Comparison of ENCODE assay signal across 13 cellular contexts in the genomic region with DNA sequence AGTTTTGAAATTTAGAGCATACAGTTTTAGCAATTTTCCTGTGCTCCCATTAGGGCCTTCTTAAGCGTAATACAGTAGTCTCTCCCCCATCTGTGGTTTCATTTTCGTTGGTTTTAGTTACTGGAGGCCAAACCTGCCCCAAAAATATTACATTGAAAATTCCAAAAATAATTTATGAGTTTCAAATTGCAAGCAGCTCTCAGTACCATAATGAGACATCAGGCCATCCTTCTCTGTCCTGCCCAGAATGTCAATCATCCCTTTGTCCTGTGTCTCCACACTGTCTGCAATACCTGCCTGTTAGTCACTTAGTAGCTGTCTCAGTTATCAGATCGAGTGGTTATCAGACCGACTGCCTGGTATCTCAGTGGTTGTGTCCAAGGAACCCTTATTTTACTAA. TPM values are rescaled to one million over a fixed set of nuclear protein-coding genes. Genes with fewer than 3 reads are reported as not detected.
DNase-seq lines count a peak whose midpoint lies in the region; ATAC-seq and TF ChIP-seq lines count a peak whose summit lies in the region.
"Had no signal": no experiment of that assay in that cellular context is flagged by ENCODE, and none has a peak within 500 bp of the region (broad histone marks: within the 10 kb centered on the region; RNA-seq: fewer than 3 reads in every experiment).

No MANE protein-coding gene starts in this region.

- H3K79me2 ChIP-seq in neural progenitor cell (ENCODE audit: low read depth), result no peaks in the 10 kb centered on the region

- H3K27me3 ChIP-seq in colonic mucosa, result no peaks in the 10 kb centered on the region
- no peaks in the 10 kb centered on the region for H3K27me3 ChIP-seq in neural progenitor cell

- no peak overlapping the region for H2AFZ ChIP-seq in neural progenitor cell (replicated peaks)

- H4K20me1 ChIP-seq in neural progenitor cell (ENCODE audit: low read depth), result no peaks in the 10 kb centered on the region

- peak; percentile 90 for ATAC-seq in GM18517 (IDR thresholded peaks at IDR 0.05; ENCODE audit: unreplicated experiment)
- peak; percentile 83 for ATAC-seq in GM21367 (IDR thresholded peaks at IDR 0.05; ENCODE audit: unreplicated experiment)
- ATAC-seq in HG03045 (IDR thresholded peaks at IDR 0.05; ENCODE audit: unreplicated experiment), result peak; percentile 86

- H3K27ac ChIP-seq in colonic mucosa (no peak overlapping the region), neural progenitor cell (no peak overlapping the region)
- H3K27ac ChIP-seq: C4-2B, thoracic aorta had no signal

- H3K4me1 ChIP-seq in colonic mucosa (no peaks in the 10 kb centered on the region), neural progenitor cell (no peaks in the 10 kb centered on the region)

- WGBS in lower leg skin, 2 donors, result 89% methylated on average over 4 of the region's 4 CpGs

- H3K36me3 ChIP-seq in colonic mucosa (no peaks in the 10 kb centered on the region), neural progenitor cell (peaks cover 52% of the 10 kb centered on the region)

- H3K4me3 ChIP-seq in lower leg skin (ENCODE audit: low read depth, poor library complexity, severe bottlenecking), result no peak overlapping the region
- no peak overlapping the region for H3K4me3 ChIP-seq in colonic mucosa
- H3K4me3 ChIP-seq in neural progenitor cell, result no peak overlapping the region
- H3K4me3 ChIP-seq: thoracic aorta had no signal

- H3K36me3 Mint-ChIP-seq in chondrocyte (ENCODE audit: low read depth) (peaks cover 37% of the 10 kb centered on the region), neural progenitor cell (peaks cover 61% of the 10 kb centered on the region)

- H3K9ac ChIP-seq in colonic mucosa (ENCODE audit: low read depth in 2 of 2, low read length in 2 of 2), result no peak overlapping the region
- no peak overlapping the region for H3K9ac ChIP-seq in neural progenitor cell

- peaks cover 23% of the 10 kb centered on the region for H3K4me1 Mint-ChIP-seq in chondrocyte (ENCODE audit: low read depth)
- H3K4me1 Mint-ChIP-seq in neural progenitor cell, result no peaks in the 10 kb centered on the region
- H3K4me1 Mint-ChIP-seq: nephron progenitor cell had no signal

- peak overlapping the region; percentile 1 for H3K4me3 Mint-ChIP-seq in chondrocyte (ENCODE audit: unreplicated experiment)
- H3K4me3 Mint-ChIP-seq in neural progenitor cell, result no peak overlapping the region
- H3K4me3 Mint-ChIP-seq: activated CD4-positive, alpha-beta T cell treated with anti-CD3 and anti-CD28 coated beads, Interleukin-2, amount 10 ng/mL, durations not matched to agents 7 days and 5 days; nephron progenitor cell had no signal

- H3K27me3 Mint-ChIP-seq in chondrocyte (ENCODE audit: low read depth) (no peaks in the 10 kb centered on the region), neural progenitor cell (ENCODE audit: insufficient read depth, low read depth) (no peaks in the 10 kb centered on the region)
- H3K27me3 Mint-ChIP-seq: activated CD4-positive, alpha-beta T cell treated with anti-CD3 and anti-CD28 coated beads, Interleukin-2, amount 10 ng/mL, durations not matched to agents 7 days and 5 days had no signal

- TF ChIP-seq POLR2A in lower leg skin (IDR thresholded peaks at IDR 0.05), result no peak

- TF ChIP-seq CTCF in chondrocyte (IDR thresholded peaks at IDR 0.05), result no peak
- TF ChIP-seq CTCF in lower leg skin (IDR thresholded peaks at IDR 0.05), result no peak
- no peak for TF ChIP-seq CTCF in colonic mucosa (IDR thresholded peaks at IDR 0.05)
- TF ChIP-seq CTCF in neural progenitor cell (IDR thresholded peaks at IDR 0.05), result no peak

- no peak overlapping the region for H3K4me2 ChIP-seq in neural progenitor cell

- H3K9me3 ChIP-seq in colonic mucosa (no peaks in the 10 kb centered on the region), neural progenitor cell (ENCODE audit: low read depth) (peaks cover 14% of the 10 kb centered on the region)

- no peak for DNase-seq in chondrocyte (ENCODE audit: low spot score)
- DNase-seq in lower leg skin (ENCODE audit: low spot score in 2 of 2), result no peak
- no peak for DNase-seq in colonic mucosa
- no peak for DNase-seq in globus pallidus (ENCODE audit: low spot score)
- no peak for DNase-seq in neural progenitor cell (ENCODE audit: low spot score)
- DNase-seq: activated CD4-positive, alpha-beta T cell treated with anti-CD3 and anti-CD28 coated beads, Interleukin-2, amount 10 ng/mL, durations not matched to agents 7 days and 5 days; nephron progenitor cell; SIG-M5 had no signal

- intact Hi-C loops in lower leg skin (cut with DNase I; ENCODE audit: low total_unique reads) (no loop called here), colonic mucosa (cut with DNase I) (no loop called here)

- H3K27ac Mint-ChIP-seq in chondrocyte (ENCODE audit: unreplicated experiment) (peak overlapping the region; percentile 64), neural progenitor cell (no peak overlapping the region)
- H3K27ac Mint-ChIP-seq: activated CD4-positive, alpha-beta T cell treated with anti-CD3 and anti-CD28 coated beads, Interleukin-2, amount 10 ng/mL, durations not matched to agents 7 days and 5 days; nephron progenitor cell had no signal

- peaks cover 16% of the 10 kb centered on the region for H3K9me3 Mint-ChIP-seq in chondrocyte (ENCODE audit: low read depth)
- peaks cover 27% of the 10 kb centered on the region for H3K9me3 Mint-ChIP-seq in neural progenitor cell

- H3F3A ChIP-seq in neural progenitor cell (ENCODE audit: low read depth), result peaks cover 3% of the 10 kb centered on the region

RNA-seq across cellular contexts. Expression of a gene that starts 45.4 kb away (rescaled TPM):
- total RNA-seq in chondrocyte (43.8 to 53.6 TPM (median 47.7 TPM) in 3 replicates), lower leg skin (10 to 100 TPM; 39.4 to 59.3 (median 47.0) TPM), colonic mucosa (10 to 100 TPM; 40.8 to 48.6 TPM), neural progenitor cell (ENCODE audit: low replicate concordance) (109 and 181 TPM in 2 replicates)

RNA-seq across cellular contexts. Expression of a gene that starts 54.7 kb away (rescaled TPM):
- total RNA-seq in chondrocyte (1.5 to 2.3 TPM (median 2.3 TPM) in 3 replicates), lower leg skin (under 1 TPM in 3 of 4 donors, not detected in 1; 0.25 to 0.98 (median 0.91) TPM), colonic mucosa (under 1 TPM; 0.22 to 0.27 TPM), neural progenitor cell (ENCODE audit: low replicate concordance) (0.86 and 1.1 TPM in 2 replicates)
